2 cellular contexts compared by ENCODE assay signal in genomic region chr1:62677822-62678221, GRCh38.
A peak's percentile ranks its signal among the peaks of the same experiment; 100 is the strongest.
TF ChIP-seq lines count a peak whose summit lies in the region.
"Not testable (repeated sequence)": the region's sequence is repeated elsewhere in the genome, so short reads cannot be mapped to it uniquely, and the experiment has no call there.

No MANE protein-coding gene starts in this region.

TF ChIP-seq in K562, 482 proteins besides CTCF, POLR2A, EP300 and RAD21:
- TF ChIP-seq ZNF121 (CRISPR knock-in tag; conservative IDR thresholded peaks at IDR 0.05), result peak; percentile 53; the same call in 1 of the 2 replicates

TF ChIP-seq in HepG2, 621 proteins besides CTCF, POLR2A, EP300 and RAD21:
- peak; percentile 47; the same call in 1 of the 2 replicates for TF ChIP-seq POGZ (CRISPR knock-in tag; IDR thresholded peaks at IDR 0.05)
- TF ChIP-seq KDM1A (CRISPR knock-in tag; IDR thresholded peaks at IDR 0.05), result peak; percentile 57; the same call in 1 of the 2 replicates
- 0 out of 2 replicates have a peak, but pooled peaks have one; percentile 45 for TF ChIP-seq RCOR2 (CRISPR knock-in tag; IDR thresholded peaks at IDR 0.05)
- 0 out of 2 replicates have a peak, but pooled peaks have one; percentile 30 for TF ChIP-seq ZBTB33 (CRISPR knock-in tag; IDR thresholded peaks at IDR 0.05)
- peak; percentile 64; the same call in 1 of the 2 replicates for TF ChIP-seq ZMYM3 (CRISPR knock-in tag; IDR thresholded peaks at IDR 0.05)
- TF ChIP-seq CREB1 (IDR thresholded peaks at IDR 0.05), result not testable (repeated sequence)
- TF ChIP-seq CREB1 (CRISPR knock-in tag; IDR thresholded peaks at IDR 0.05), result 0 out of 2 replicates have a peak, but pooled peaks have one; percentile 8
- TF ChIP-seq HNF4A (CRISPR knock-in tag; IDR thresholded peaks at IDR 0.05), result peak; percentile 40; the same call in 1 of the 2 replicates
- TF ChIP-seq ZNF121 (CRISPR knock-in tag; IDR thresholded peaks at IDR 0.05), result peak; percentile 90
- TF ChIP-seq ZNF460 (CRISPR knock-in tag; IDR thresholded peaks at IDR 0.05; ENCODE audit: borderline replicate concordance), result peak; percentile 92
- TF ChIP-seq ZNF280D (CRISPR knock-in tag; IDR thresholded peaks at IDR 0.05), result 0 out of 2 replicates have a peak, but pooled peaks have one; percentile 54
- 0 out of 2 replicates have a peak, but pooled peaks have one; percentile 19 for TF ChIP-seq FOXA3 (CRISPR knock-in tag; IDR thresholded peaks at IDR 0.05)
